In the genomic region with DNA sequence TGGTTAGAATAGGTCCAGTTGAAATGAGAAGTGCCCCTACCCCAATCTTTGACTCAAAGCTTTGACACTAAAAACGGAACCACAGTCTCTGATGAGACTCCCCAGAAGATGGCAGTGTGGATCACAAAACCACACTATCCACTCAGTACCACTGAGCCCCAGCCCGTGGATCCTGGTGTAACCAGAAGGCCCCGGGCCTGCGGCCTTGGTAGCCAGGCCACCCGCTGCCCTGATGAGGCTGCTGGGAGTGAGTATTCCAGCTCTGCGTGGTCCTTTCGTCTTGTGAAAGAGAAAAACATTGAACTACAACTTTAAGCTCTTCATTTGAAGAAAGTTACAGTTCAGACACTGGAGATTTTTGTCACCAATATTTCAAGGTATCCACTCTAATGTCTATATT, we compare ENCODE assay signal across 8 cellular contexts. TPM values are rescaled to one million over a fixed set of nuclear protein-coding genes. Genes with fewer than 3 reads are reported as not detected.
A peak's percentile ranks its signal among the peaks of the same experiment; 100 is the strongest.
DNase-seq lines count a peak whose midpoint lies in the region; ATAC-seq and TF ChIP-seq lines count a peak whose summit lies in the region.

No MANE protein-coding gene starts in this region.

- H3K9me3 Mint-ChIP-seq in CD8-positive, alpha-beta memory T cell: no peaks in the 10 kb centered on the region
- H3K9me3 Mint-ChIP-seq in activated CD4-positive, alpha-beta T cell treated with anti-CD3 and anti-CD28 coated beads, Interleukin-2, amount 10 ng/mL, durations not matched to agents 24 days and 14 days: no peaks in the 10 kb centered on the region

- H3K36me3 ChIP-seq in CD8-positive, alpha-beta memory T cell (ENCODE audit: insufficient read depth, low read length): no peaks in the 10 kb centered on the region
- H3K36me3 ChIP-seq in HAP-1 (replicated peaks) (no peaks in the 10 kb centered on the region), colonic mucosa (no peaks in the 10 kb centered on the region)

- H3K27me3 Mint-ChIP-seq in CD8-positive, alpha-beta memory T cell: peaks cover 7 to 22% of the 10 kb centered on the region in 2 donors
- peaks cover 41% of the 10 kb centered on the region for H3K27me3 Mint-ChIP-seq in activated CD4-positive, alpha-beta T cell treated with anti-CD3 and anti-CD28 coated beads, Interleukin-2, amount 10 ng/mL, durations not matched to agents 24 days and 14 days

- H3K9me3 ChIP-seq in CD8-positive, alpha-beta memory T cell (ENCODE audit: low read length): no peaks in the 10 kb centered on the region
- H3K9me3 ChIP-seq in HAP-1 (0 out of 2 replicates have a peak, but pooled peaks cover 2% of the 10 kb centered on the region), colonic mucosa (no peaks in the 10 kb centered on the region)

- H3K27me3 ChIP-seq in CD8-positive, alpha-beta memory T cell (ENCODE audit: insufficient read depth, low read length, poor library complexity, severe bottlenecking): no peaks in the 10 kb centered on the region
- no peaks in the 10 kb centered on the region for H3K27me3 ChIP-seq in HAP-1 (ENCODE audit: low read depth)
- no peaks in the 10 kb centered on the region for H3K27me3 ChIP-seq in colonic mucosa

- CTCF ChIA-PET in CD8-positive, alpha-beta memory T cell (lab: Charles Lee): interaction anchor here (0.8 to 3.7 kb wide), 26 partner anchors 9 to 1536 kb away, joined by 3 to 102 read pairs (median 4); no protein-coding TSS in a partner anchor

- peak; percentile 29 to 62 (median 36) for DNase-seq in CD8-positive, alpha-beta memory T cell
- peak; percentile 58 to 82 for DNase-seq in HAP-1 (ENCODE audit: low spot score in 2 of 2)
- DNase-seq in NCI-H345 (lab: John Stamatoyannopoulos, UW): peak; percentile 40
- peak; percentile 86 for DNase-seq in activated CD4-positive, alpha-beta T cell treated with anti-CD3 and anti-CD28 coated beads, Interleukin-2, amount 10 ng/mL, durations not matched to agents 24 days and 14 days
- DNase-seq in colonic mucosa: peak; percentile 69
- DNase-seq in left lobe of liver (ENCODE audit: low spot score): peak; percentile 75
- DNase-seq in stimulated activated CD4-positive, alpha-beta T cell treated with anti-CD3 and anti-CD28 coated beads, Interleukin-2, amount 100 ng/mL, for 24 hours: peak; percentile 61 to 63

- peak overlapping the region in 1 of 8 donors; percentile 9 for H3K27ac Mint-ChIP-seq in CD8-positive, alpha-beta memory T cell
- H3K27ac Mint-ChIP-seq in activated CD4-positive, alpha-beta T cell treated with anti-CD3 and anti-CD28 coated beads, Interleukin-2, amount 10 ng/mL, durations not matched to agents 24 days and 14 days: no peak overlapping the region

- H3K4me3 Mint-ChIP-seq in CD8-positive, alpha-beta memory T cell: no peak overlapping the region
- no peak overlapping the region for H3K4me3 Mint-ChIP-seq in activated CD4-positive, alpha-beta T cell treated with anti-CD3 and anti-CD28 coated beads, Interleukin-2, amount 10 ng/mL, durations not matched to agents 24 days and 14 days

- POLR2A ChIA-PET in CD8-positive, alpha-beta memory T cell (lab: Charles Lee): interaction anchor here (0.6 kb wide), 1 partner anchor 16 kb away, joined by 5 read pairs; no protein-coding TSS in a partner anchor

- no peak overlapping the region for H3K4me3 ChIP-seq in CD8-positive, alpha-beta memory T cell (ENCODE audit: low read length)
- H3K4me3 ChIP-seq in HAP-1 (no peak overlapping the region), colonic mucosa (no peak overlapping the region)

- peak; percentile 56 for TF ChIP-seq CTCF in colonic mucosa (IDR thresholded peaks at IDR 0.05)

- no peaks in the 10 kb centered on the region for H3K4me1 Mint-ChIP-seq in CD8-positive, alpha-beta memory T cell
- H3K4me1 Mint-ChIP-seq in activated CD4-positive, alpha-beta T cell treated with anti-CD3 and anti-CD28 coated beads, Interleukin-2, amount 10 ng/mL, durations not matched to agents 24 days and 14 days: peaks cover 5% of the 10 kb centered on the region

- H3K4me1 ChIP-seq in CD8-positive, alpha-beta memory T cell (ENCODE audit: insufficient read depth, low read length): no peaks in the 10 kb centered on the region
- H3K4me1 ChIP-seq in HAP-1: peaks cover 4% of the 10 kb centered on the region; the same call in 1 of the 2 replicates
- no peaks in the 10 kb centered on the region for H3K4me1 ChIP-seq in colonic mucosa

- H3K27ac ChIP-seq in CD8-positive, alpha-beta memory T cell (ENCODE audit: low read depth, low read length): no peak overlapping the region
- H3K27ac ChIP-seq in colonic mucosa: no peak overlapping the region

- H3K9ac ChIP-seq in colonic mucosa (ENCODE audit: low read depth in 2 of 2, low read length in 2 of 2): no peak overlapping the region

- peak; percentile 99 for ATAC-seq in left lobe of liver
- no peak for ATAC-seq in GM21360 (IDR thresholded peaks at IDR 0.05; ENCODE audit: unreplicated experiment)

- intact Hi-C loops in activated CD4-positive, alpha-beta T cell treated with anti-CD3 and anti-CD28 coated beads, Interleukin-2, amount 10 ng/mL, durations not matched to agents 24 days and 14 days (cut with micrococcal nuclease): loop anchor here (1.0 to 5.0 kb wide), 4 partner anchors 101 to 1537 kb away; no protein-coding TSS in a partner anchor
- intact Hi-C loops in colonic mucosa (cut with DNase I): loop anchor here (5.0 to 10.0 kb wide), 2 partner anchors 93 to 446 kb away; no protein-coding TSS in a partner anchor

- H3K36me3 Mint-ChIP-seq in CD8-positive, alpha-beta memory T cell: no peaks in the 10 kb centered on the region
- no peaks in the 10 kb centered on the region for H3K36me3 Mint-ChIP-seq in activated CD4-positive, alpha-beta T cell treated with anti-CD3 and anti-CD28 coated beads, Interleukin-2, amount 10 ng/mL, durations not matched to agents 24 days and 14 days (ENCODE audit: low read depth)

- in situ Hi-C loops in HAP-1 (cut with MboI; ENCODE audit: low sequenced_read_pairs): loop anchor here (5.0 kb wide), 1 partner anchor 446 kb away; no protein-coding TSS in a partner anchor

RNA-seq across cellular contexts. Expression of a gene that starts 42.2 kb away (rescaled TPM):
- under 1 TPM; 0.53 to 0.55 TPM for total RNA-seq in CD8-positive, alpha-beta memory T cell
- polyA plus RNA-seq in CD8-positive, alpha-beta memory T cell: 13.3 TPM
- not detected in 2 replicates for total RNA-seq in activated CD4-positive, alpha-beta T cell treated with anti-CD3 and anti-CD28 coated beads, Interleukin-2, amount 10 ng/mL, durations not matched to agents 24 days and 14 days
- total RNA-seq in colonic mucosa: 10 to 100 TPM; 43.8 to 51.4 TPM
- total RNA-seq in left lobe of liver: 476 TPM

RNA-seq across cellular contexts. Expression of a gene that starts 45.0 kb away (rescaled TPM):
- total RNA-seq in CD8-positive, alpha-beta memory T cell: 1 to 10 TPM; 6.9 to 7.1 TPM
- 4.2 TPM for polyA plus RNA-seq in CD8-positive, alpha-beta memory T cell
- total RNA-seq in activated CD4-positive, alpha-beta T cell treated with anti-CD3 and anti-CD28 coated beads, Interleukin-2, amount 10 ng/mL, durations not matched to agents 24 days and 14 days: 17.9 and 20.7 TPM in 2 replicates
- total RNA-seq in colonic mucosa: 10 to 100 TPM; 38.4 to 43.2 TPM
- 75.5 TPM for total RNA-seq in left lobe of liver

Comparison
In these comparisons a context has a peak if more than half of its experiments do, and no peak if none do; other contexts are left out.
1. DNase-seq: peak in every context shown above with its lines; median percentile 86 in activated CD4-positive, alpha-beta T cell treated with anti-CD3 and anti-CD28 coated beads, Interleukin-2, amount 10 ng/mL, durations not matched to agents 24 days and 14 days; 75 in left lobe of liver; 70 in HAP-1; 69 in colonic mucosa; 62 in stimulated activated CD4-positive, alpha-beta T cell treated with anti-CD3 and anti-CD28 coated beads, Interleukin-2, amount 100 ng/mL, for 24 hours; 40 in NCI-H345; 36 in CD8-positive, alpha-beta memory T cell.
2. RNA of a gene that starts 42.2 kb away (total RNA-seq): 476 TPM in left lobe of liver (single experiment) and 43.8 to 51.4 TPM in colonic mucosa; 0.53 to 0.55 TPM in CD8-positive, alpha-beta memory T cell and not detected in activated CD4-positive, alpha-beta T cell treated with anti-CD3 and anti-CD28 coated beads, Interleukin-2, amount 10 ng/mL, durations not matched to agents 24 days and 14 days; every median in the first group is over 10 times any median in the second.